In genomic region chr10:72353028-72353962, GRCh38 we compare ENCODE assay signal across 8 cellular contexts. TPM values are rescaled to one million over a fixed set of nuclear protein-coding genes. Genes with fewer than 3 reads are reported as not detected.
A peak's percentile ranks its signal among the peaks of the same experiment; 100 is the strongest.
DNase-seq lines count a peak whose midpoint lies in the region; ATAC-seq and TF ChIP-seq lines count a peak whose summit lies in the region.

No MANE protein-coding gene starts in this region.

- peak overlapping the region; percentile 100 for H3K27ac ChIP-seq in GM23338 (ENCODE audit: low read depth)
- peak overlapping the region; percentile 98 for H3K27ac ChIP-seq in Panc1 (ENCODE audit: low read length)

- H3K4me3 ChIP-seq in GM23338 (peak overlapping the region; percentile 90), Panc1 (ENCODE audit: low read depth in 2 of 2, low read length in 2 of 2) (peak overlapping the region; percentile 87 to 95), epithelial cell of esophagus (ENCODE audit: low read length) (peak overlapping the region; percentile 96)

- intact Hi-C loops in Panc1 (cut with micrococcal nuclease; ENCODE audit: unreplicated experiment) = no loop called here

- H3K27me3 ChIP-seq in GM23338 (ENCODE audit: insufficient read depth) (no peaks in the 10 kb centered on the region), Panc1 (ENCODE audit: control insufficient read depth, insufficient read depth, low read length) (no peaks in the 10 kb centered on the region)

- 0 out of 2 replicates have a peak, but pooled peaks cover 2% of the 10 kb centered on the region for H4K20me1 ChIP-seq in GM23338 (replicated peaks; ENCODE audit: insufficient read depth)

- TF ChIP-seq CTCF in GM23338 (conservative IDR thresholded peaks at IDR 0.05; ENCODE audit: low read depth in 2 of 2) (no peak), Panc1 (IDR thresholded peaks at IDR 0.05) (no peak), epithelial cell of esophagus (IDR thresholded peaks at IDR 0.05; ENCODE audit: insufficient read depth, low read depth, low read length, missing control alignments) (no peak), nephron progenitor cell (IDR thresholded peaks at IDR 0.05) (no peak)

- H3K36me3 Mint-ChIP-seq in GM23338 (ENCODE audit: low read depth) = peaks cover 6% of the 10 kb centered on the region; the same call in 1 of the 3 replicates
- peaks cover 26% of the 10 kb centered on the region for H3K36me3 Mint-ChIP-seq in nephron progenitor cell (ENCODE audit: low read depth)

- in situ Hi-C loops in Panc1 (cut with HindIII; ENCODE audit: low pct_unique_long_range_greater_than_20kb, low sequenced_read_pairs) = no loop called here

- H3K79me2 ChIP-seq in GM23338 (replicated peaks; ENCODE audit: insufficient read depth) = peaks cover 40% of the 10 kb centered on the region

- POLR2A ChIA-PET in Panc1 (lab: Charles Lee) = no interaction called here

- no peaks in the 10 kb centered on the region for H3K36me3 ChIP-seq in GM23338 (ENCODE audit: insufficient read depth)
- H3K36me3 ChIP-seq in Panc1 (ENCODE audit: control insufficient read depth, insufficient read depth, low read length) = peaks cover 5% of the 10 kb centered on the region; the same call in 1 of the 2 replicates

- DNase-seq in GM23338 (ENCODE audit: low spot score) (peak; percentile 58), Panc1 (ENCODE audit: low read depth, low spot score) (no peak), epithelial cell of esophagus (ENCODE audit: low read depth) (peak; percentile 44), nephron progenitor cell (no peak), DMS79 treated with DMSO at 0.1 percent for 48 hours (lab: John Stamatoyannopoulos, UW) (no peak), cerebellum (ENCODE audit: low spot score) (no peak)

- no peaks in the 10 kb centered on the region for H3K9me3 ChIP-seq in Panc1 (ENCODE audit: control insufficient read depth, insufficient read depth, low read depth, low read length)

- CTCF ChIA-PET in Panc1 (lab: Charles Lee) = interaction anchor here (0.6 kb wide), 1 partner anchor 92 kb away, joined by 3 read pairs; no protein-coding TSS in a partner anchor

- H3F3A ChIP-seq in GM23338 (replicated peaks; ENCODE audit: low read depth) = peaks cover 4% of the 10 kb centered on the region

- H3K27ac Mint-ChIP-seq in GM23338 (peak overlapping the region; percentile 99), nephron progenitor cell (peak overlapping the region; percentile 100)

- peaks cover 10% of the 10 kb centered on the region for H3K27me3 Mint-ChIP-seq in GM23338 (ENCODE audit: insufficient read depth, low read depth, poor library complexity)
- H3K27me3 Mint-ChIP-seq in nephron progenitor cell (ENCODE audit: low read depth, poor library complexity) = peaks cover 8% of the 10 kb centered on the region

- ATAC-seq in GM23338 = peak; percentile 10
- ATAC-seq in Panc1 = no peak
- ATAC-seq in GM21825 (IDR thresholded peaks at IDR 0.05; ENCODE audit: unreplicated experiment) = no peak
- no peak for ATAC-seq in HG03135 (IDR thresholded peaks at IDR 0.05; ENCODE audit: unreplicated experiment)

- H3K4me1 Mint-ChIP-seq in GM23338 (peaks cover 30% of the 10 kb centered on the region), nephron progenitor cell (peaks cover 34% of the 10 kb centered on the region)

- peak overlapping the region; percentile 98 for H3K4me2 ChIP-seq in GM23338

- BruUV-seq in Panc1 (replicated peaks; lab: Mats Ljungman, UMichigan) = TSS peak; percentile 60

- H3K9me3 Mint-ChIP-seq in GM23338 (no peaks in the 10 kb centered on the region), nephron progenitor cell (peaks cover 6% of the 10 kb centered on the region)

- H3K4me3 Mint-ChIP-seq in GM23338 = peak overlapping the region; percentile 96
- H3K4me3 Mint-ChIP-seq in nephron progenitor cell = peak overlapping the region; percentile 99

- H3K9me2 ChIP-seq in GM23338 (ENCODE audit: insufficient read depth) = no peaks in the 10 kb centered on the region

- peaks cover 12% of the 10 kb centered on the region; the same call in 1 of the 2 replicates for H3K4me1 ChIP-seq in GM23338 (ENCODE audit: insufficient read depth)
- peaks cover 14% of the 10 kb centered on the region for H3K4me1 ChIP-seq in Panc1 (ENCODE audit: control insufficient read depth, insufficient read depth, low read length)

- no peak overlapping the region for H2AFZ ChIP-seq in GM23338

TF ChIP-seq in GM23338, 12 proteins besides CTCF, POLR2A, EP300 and RAD21 (continues in another document):
- TF ChIP-seq CREB1 (CRISPR knock-in tag; IDR thresholded peaks at IDR 0.05; ENCODE audit: low read depth) = no peak
- no peak for TF ChIP-seq ZNF114 (CRISPR knock-in tag; IDR thresholded peaks at IDR 0.05)
- no peak for TF ChIP-seq NANOG (IDR thresholded peaks at IDR 0.05; ENCODE audit: borderline replicate concordance)
- TF ChIP-seq, protein P1, sequence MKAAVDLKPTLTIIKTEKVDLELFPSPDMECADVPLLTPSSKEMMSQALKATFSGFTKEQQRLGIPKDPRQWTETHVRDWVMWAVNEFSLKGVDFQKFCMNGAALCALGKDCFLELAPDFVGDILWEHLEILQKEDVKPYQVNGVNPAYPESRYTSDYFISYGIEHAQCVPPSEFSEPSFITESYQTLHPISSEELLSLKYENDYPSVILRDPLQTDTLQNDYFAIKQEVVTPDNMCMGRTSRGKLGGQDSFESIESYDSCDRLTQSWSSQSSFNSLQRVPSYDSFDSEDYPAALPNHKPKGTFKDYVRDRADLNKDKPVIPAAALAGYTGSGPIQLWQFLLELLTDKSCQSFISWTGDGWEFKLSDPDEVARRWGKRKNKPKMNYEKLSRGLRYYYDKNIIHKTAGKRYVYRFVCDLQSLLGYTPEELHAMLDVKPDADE (IDR thresholded peaks at IDR 0.05) = no peak
- no peak for TF ChIP-seq EZH2 (IDR thresholded peaks at IDR 0.05; ENCODE audit: low read depth, unreplicated experiment)
- no peak for TF ChIP-seq STAT1 (IDR thresholded peaks at IDR 0.05; ENCODE audit: unreplicated experiment)
- no peak for TF ChIP-seq EZH2phosphoT487 (IDR thresholded peaks at IDR 0.05; ENCODE audit: unreplicated experiment)
- TF ChIP-seq POLR2AphosphoS5 (IDR thresholded peaks at IDR 0.05; ENCODE audit: low read depth) = no peak
- TF ChIP-seq JUNB (IDR thresholded peaks at IDR 0.05; ENCODE audit: unreplicated experiment) = no peak
- no peak for TF ChIP-seq REST (IDR thresholded peaks at IDR 0.05; ENCODE audit: unreplicated experiment)

RNA-seq across cellular contexts. Expression of gene DNAJB12, which starts 1.4 kb away (rescaled TPM):
- 13.0 and 16.0 TPM in 2 replicates for total RNA-seq in GM23338 (2014; rRNA removed; shearing (Covaris generic))
- 12.6 and 12.8 TPM in 2 replicates for polyA plus RNA-seq in GM23338 (2016; fragmentation: Nextera tagmentation; extraction: Ambion mirVana)
- total RNA-seq in Panc1 (2021; ENCODE audit: unreplicated experiment) = 51.0 TPM
- polyA plus RNA-seq in Panc1 (2012; ENCODE audit: insufficient read length) = 46.8 TPM
- total RNA-seq in cerebellum = 16.1 TPM

Comparison
In these comparisons a context has a peak if more than half of its experiments do, and no peak if none do; other contexts are left out.
1. DNase-seq: peak in GM23338 (single experiment) and epithelial cell of esophagus (single experiment); none in Panc1 (single experiment), nephron progenitor cell (single experiment), DMS79 treated with DMSO at 0.1 percent for 48 hours (single experiment) and cerebellum (single experiment).
2. Peak in every context shown above with its lines, with median percentiles within 50 percentile points of each other: H3K4me3 ChIP-seq.